27 cellular contexts compared by ENCODE assay signal in the genomic region with DNA sequence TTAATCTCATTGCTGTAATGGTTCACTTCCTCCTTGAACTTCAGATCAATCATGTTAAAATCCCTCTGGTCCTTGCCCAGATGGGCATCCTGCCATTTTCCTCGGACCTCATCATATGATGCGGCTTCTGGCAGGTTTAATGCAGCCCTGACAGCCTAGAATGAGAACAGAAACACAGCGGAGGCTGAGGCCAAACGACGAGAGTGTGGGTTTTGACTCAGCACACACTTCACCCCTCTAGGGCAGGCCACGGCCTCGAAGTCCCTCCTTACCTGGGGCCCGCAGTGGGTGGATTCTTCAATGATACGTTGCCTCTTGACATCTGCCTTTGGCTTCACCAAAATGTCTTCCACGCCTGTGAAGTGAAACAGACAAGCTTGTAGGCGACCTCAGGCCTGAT. TPM values are rescaled to one million over a fixed set of nuclear protein-coding genes. Genes with fewer than 3 reads are reported as not detected.
DNase-seq lines count a peak whose midpoint lies in the region; ATAC-seq, FAIRE-seq and TF ChIP-seq lines count a peak whose summit lies in the region.
"Had no signal": no experiment of that assay in that cellular context is flagged by ENCODE, and none has a peak within 500 bp of the region (broad histone marks: within the 10 kb centered on the region; RNA-seq: fewer than 3 reads in every experiment).

No MANE protein-coding gene starts in this region.

- H4K20me1 ChIP-seq in astrocyte (ENCODE audit: insufficient read depth, low read length): no peaks in the 10 kb centered on the region
- no peaks in the 10 kb centered on the region for H4K20me1 ChIP-seq in HepG2 (ENCODE audit: insufficient read depth, low read length)

- H2AFZ ChIP-seq in astrocyte (ENCODE audit: low read depth, low read length) (no peak overlapping the region), HepG2 (ENCODE audit: low read length) (no peak overlapping the region)

- no peaks in the 10 kb centered on the region for H3K27me3 Mint-ChIP-seq in activated naive CD8-positive, alpha-beta T cell treated with anti-CD3 and anti-CD28 coated beads for 36 hours
- no peaks in the 10 kb centered on the region for H3K27me3 Mint-ChIP-seq in activated naive CD8-positive, alpha-beta T cell treated with anti-CD3 and anti-CD28 coated beads, Interleukin-2, amount 50 U/mL, for 24 hours
- no peaks in the 10 kb centered on the region for H3K27me3 Mint-ChIP-seq in astrocyte (ENCODE audit: low read depth, unreplicated experiment)
- H3K27me3 Mint-ChIP-seq: naive B cell; stimulated activated naive CD8-positive, alpha-beta T cell treated with anti-CD3 and anti-CD28 coated beads, Interleukin-15, amount 100 ng/mL, for 72 hours had no signal

- peaks cover 35% of the 10 kb centered on the region for H3K36me3 Mint-ChIP-seq in activated naive CD8-positive, alpha-beta T cell treated with anti-CD3 and anti-CD28 coated beads for 36 hours
- H3K36me3 Mint-ChIP-seq in activated naive CD8-positive, alpha-beta T cell treated with anti-CD3 and anti-CD28 coated beads, Interleukin-2, amount 50 U/mL, for 24 hours (ENCODE audit: low read depth): peaks cover 50% of the 10 kb centered on the region
- H3K36me3 Mint-ChIP-seq in astrocyte (ENCODE audit: low read depth, unreplicated experiment): peaks cover 35% of the 10 kb centered on the region

- H3K4me1 ChIP-seq in astrocyte (ENCODE audit: insufficient read depth, low read length) (peaks cover 5% of the 10 kb centered on the region), HepG2 (ENCODE audit: insufficient read depth, low read length) (0 out of 2 replicates have a peak, but pooled peaks cover 6% of the 10 kb centered on the region), stomach smooth muscle (ENCODE audit: control insufficient read depth, insufficient read depth, low read length) (peaks cover 11% of the 10 kb centered on the region), mucosa of descending colon (ENCODE audit: low read depth) (no peaks in the 10 kb centered on the region)
- H3K4me1 ChIP-seq: tibial artery had no signal

- CTCF ChIA-PET in HepG2 (lab: Yijun Ruan, JAX; ENCODE audit: low intra/inter-chr PET ratio, low total read pairs): no interaction called here

- ATAC-seq in activated naive CD8-positive, alpha-beta T cell treated with anti-CD3 and anti-CD28 coated beads, Interleukin-2, amount 50 U/mL, for 24 hours: no peak
- ATAC-seq in HepG2: no peak
- ATAC-seq in mucosa of descending colon: no peak
- no peak for ATAC-seq in GM19023 (IDR thresholded peaks at IDR 0.05; ENCODE audit: unreplicated experiment)
- ATAC-seq: left colon; stimulated activated naive CD8-positive, alpha-beta T cell treated with anti-CD3 and anti-CD28 coated beads, Interleukin-15, amount 100 ng/mL, for 72 hours had no signal

- intact Hi-C loops in HepG2 (cut with micrococcal nuclease; ENCODE audit: unreplicated experiment): no loop called here
- intact Hi-C loops in mucosa of descending colon (cut with DNase I, micrococcal nuclease): no loop called here

- H3K4me3 Mint-ChIP-seq in activated naive CD8-positive, alpha-beta T cell treated with anti-CD3 and anti-CD28 coated beads for 36 hours: no peak overlapping the region
- no peak overlapping the region for H3K4me3 Mint-ChIP-seq in activated naive CD8-positive, alpha-beta T cell treated with anti-CD3 and anti-CD28 coated beads, Interleukin-2, amount 50 U/mL, for 24 hours
- no peak overlapping the region for H3K4me3 Mint-ChIP-seq in astrocyte (ENCODE audit: unreplicated experiment)
- H3K4me3 Mint-ChIP-seq: stimulated activated naive CD8-positive, alpha-beta T cell treated with anti-CD3 and anti-CD28 coated beads, Interleukin-15, amount 100 ng/mL, for 72 hours had no signal

- no peak for TF ChIP-seq RAD21 in HepG2 (CRISPR knock-in tag; IDR thresholded peaks at IDR 0.05)

- H3K4me3 ChIP-seq in astrocyte (ENCODE audit: insufficient read depth, low read depth, low read length) (no peak overlapping the region), HepG2 (replicated peaks in 1 of 3; ENCODE audit: insufficient read depth in 1 of 3, low read depth in 2 of 3, low read length in 3 of 3) (no peak overlapping the region), stomach smooth muscle (ENCODE audit: low read length in 2 of 2) (no peak overlapping the region), mucosa of descending colon (no peak overlapping the region)
- H3K4me3 ChIP-seq: BLaER1 treated with 17β-estradiol and CSF1 and Interleukin-3, amounts not matched to agents 10 nM and 100 nM; ovary; tibial artery had no signal

- H3K9me3 ChIP-seq in astrocyte (ENCODE audit: insufficient read depth, low read depth, low read length): no peaks in the 10 kb centered on the region
- no peaks in the 10 kb centered on the region for H3K9me3 ChIP-seq in HepG2 (ENCODE audit: low read length)
- H3K9me3 ChIP-seq in stomach smooth muscle (ENCODE audit: control insufficient read depth in 2 of 2, low read length in 2 of 2): no peaks in the 10 kb centered on the region
- H3K9me3 ChIP-seq in mucosa of descending colon: no peaks in the 10 kb centered on the region
- H3K9me3 ChIP-seq: BLaER1 treated with 17β-estradiol and CSF1 and Interleukin-3, amounts not matched to agents 10 nM and 100 nM; ovary; tibial artery had no signal

- POLR2A ChIA-PET in HepG2 (lab: Yijun Ruan, JAX): no interaction called here

- H3K27me3 ChIP-seq in astrocyte (ENCODE audit: insufficient read depth, low read length) (no peaks in the 10 kb centered on the region), HepG2 (ENCODE audit: control insufficient read depth in 1 of 2, insufficient read depth in 2 of 2, low read length in 2 of 2) (no peaks in the 10 kb centered on the region), stomach smooth muscle (ENCODE audit: control insufficient read depth in 1 of 2, insufficient read depth in 2 of 2, low read length in 2 of 2) (no peaks in the 10 kb centered on the region)
- H3K27me3 ChIP-seq: BLaER1 treated with 17β-estradiol and CSF1 and Interleukin-3, amounts not matched to agents 10 nM and 100 nM; ovary; tibial artery had no signal

- 93% methylated on average over 11 of the region's 11 CpGs for WGBS in HepG2 (ENCODE audit: low lambda C conversion rate)

- TF ChIP-seq POLR2A in HepG2 (IDR thresholded peaks at IDR 0.05; ENCODE audit: insufficient read depth in 1 of 2, low read depth in 2 of 2, low read length in 2 of 2): no peak

- no peak for DNase-seq in activated naive CD8-positive, alpha-beta T cell treated with anti-CD3 and anti-CD28 coated beads for 36 hours
- no peak for DNase-seq in activated naive CD8-positive, alpha-beta T cell treated with anti-CD3 and anti-CD28 coated beads, Interleukin-2, amount 50 U/mL, for 24 hours
- DNase-seq in astrocyte (ENCODE audit: low read depth) (peak; percentile 69), HepG2 (ENCODE audit: low spot score) (no peak), mucosa of descending colon (no peak), NCI-H524 treated with DMSO at 0.1 percent for 48 hours (lab: John Stamatoyannopoulos, UW) (no peak)
- DNase-seq: activated naive CD4-positive, alpha-beta T cell; effector CD4-positive, alpha-beta T cell; foreskin melanocyte; HCEC 1CT; Kasumi-1; mesenchymal stem cell; naive B cell; NCI-H187 treated with DMSO at 0.1 percent for 48 hours; NCI-H226; NCI-H748 treated with DMSO at 0.1 percent for 48 hours; stimulated activated CD4-positive, alpha-beta T cell treated with anti-CD3 and anti-CD28 coated beads, Interleukin-15, amount 100 ng/mL, for 24 hours; stimulated activated naive CD8-positive, alpha-beta T cell treated with anti-CD3 and anti-CD28 coated beads, Interleukin-15, amount 100 ng/mL, for 72 hours; WERI-Rb-1 had no signal

- FAIRE-seq in astrocyte (lab: Jason Lieb, UNC) (no peak), HepG2 (lab: Jason Lieb, UNC) (no peak)
- FAIRE-seq: D721Med, GM12892 had no signal

- H3K79me2 ChIP-seq in astrocyte (ENCODE audit: insufficient read depth, low read length) (no peaks in the 10 kb centered on the region), HepG2 (ENCODE audit: insufficient read depth, low read length) (no peaks in the 10 kb centered on the region)

- in situ Hi-C loops in HepG2 (cut with HindIII; ENCODE audit: extremely low pct_ligation_motif_present, low pct_unique_long_range_greater_than_20kb): no loop called here

- peak overlapping the region; percentile 20 for H3K27ac Mint-ChIP-seq in activated naive CD8-positive, alpha-beta T cell treated with anti-CD3 and anti-CD28 coated beads for 36 hours
- no peak overlapping the region for H3K27ac Mint-ChIP-seq in activated naive CD8-positive, alpha-beta T cell treated with anti-CD3 and anti-CD28 coated beads, Interleukin-2, amount 50 U/mL, for 24 hours
- H3K27ac Mint-ChIP-seq in astrocyte (ENCODE audit: unreplicated experiment): no peak overlapping the region

- H3K4me2 ChIP-seq in astrocyte (ENCODE audit: low read length) (no peak overlapping the region), HepG2 (ENCODE audit: low read depth, low read length) (no peak overlapping the region)
- H3K4me2 ChIP-seq: BLaER1 treated with 17β-estradiol and CSF1 and Interleukin-3, amounts not matched to agents 10 nM and 100 nM had no signal

- H3K36me3 ChIP-seq in astrocyte (ENCODE audit: insufficient read depth, low read length) (peaks cover 49% of the 10 kb centered on the region), HepG2 (replicated peaks in 1 of 2; ENCODE audit: control insufficient read depth in 1 of 2, insufficient read depth in 2 of 2, low read length in 2 of 2) (peaks cover 62 to 91% of the 10 kb centered on the region in 2 experiments), stomach smooth muscle (ENCODE audit: control insufficient read depth in 2 of 2, insufficient read depth in 2 of 2, low read length in 2 of 2) (peaks cover 51 to 68% of the 10 kb centered on the region in 2 donors), mucosa of descending colon (ENCODE audit: low read depth) (no peaks in the 10 kb centered on the region)
- H3K36me3 ChIP-seq: ovary had no signal

- H3K4me1 Mint-ChIP-seq in activated naive CD8-positive, alpha-beta T cell treated with anti-CD3 and anti-CD28 coated beads for 36 hours: no peaks in the 10 kb centered on the region
- H3K4me1 Mint-ChIP-seq in activated naive CD8-positive, alpha-beta T cell treated with anti-CD3 and anti-CD28 coated beads, Interleukin-2, amount 50 U/mL, for 24 hours: peaks cover 1% of the 10 kb centered on the region
- peaks cover 6% of the 10 kb centered on the region for H3K4me1 Mint-ChIP-seq in astrocyte (ENCODE audit: low read depth, unreplicated experiment)
- H3K4me1 Mint-ChIP-seq: naive B cell; stimulated activated naive CD8-positive, alpha-beta T cell treated with anti-CD3 and anti-CD28 coated beads, Interleukin-15, amount 100 ng/mL, for 72 hours had no signal

- H3K27ac ChIP-seq in astrocyte (ENCODE audit: low read depth, low read length): no peak overlapping the region
- H3K27ac ChIP-seq in HepG2 (ENCODE audit: extremely low read length, insufficient read depth, low read length): no peak overlapping the region
- H3K27ac ChIP-seq in stomach smooth muscle (ENCODE audit: low read length): peak overlapping the region; percentile 49
- H3K27ac ChIP-seq: BLaER1 treated with 17β-estradiol and CSF1 and Interleukin-3, amounts not matched to agents 10 nM and 100 nM; ovary; tibial artery; WERI-Rb-1 had no signal

- TF ChIP-seq CTCF in astrocyte (IDR thresholded peaks at IDR 0.05; ENCODE audit: insufficient read depth, low read depth, low read length) (no peak), HepG2 (CRISPR knock-in tag; IDR thresholded peaks at IDR 0.05) (no peak), mucosa of descending colon (IDR thresholded peaks at IDR 0.05) (no peak)

- no TSS peak for BruUV-seq in HepG2 (replicated peaks; lab: Mats Ljungman, UMichigan)

- TF ChIP-seq EP300 in HepG2 (IDR thresholded peaks at IDR 0.05; ENCODE audit: low read depth in 2 of 2, low read length in 2 of 2): no peak
- TF ChIP-seq EP300 in HepG2 (CRISPR knock-in tag; IDR thresholded peaks at IDR 0.05; ENCODE audit: borderline replicate concordance): no peak

- H3K9ac ChIP-seq in astrocyte (ENCODE audit: low read length) (no peak overlapping the region), HepG2 (ENCODE audit: insufficient read depth, low read depth, low read length) (no peak overlapping the region), stomach smooth muscle (ENCODE audit: low read length in 2 of 2) (peak overlapping the region in 1 of 2 donors; percentile 42)
- H3K9ac ChIP-seq: BLaER1 treated with 17β-estradiol and CSF1 and Interleukin-3, amounts not matched to agents 10 nM and 100 nM had no signal

- no peaks in the 10 kb centered on the region for H3K9me3 Mint-ChIP-seq in activated naive CD8-positive, alpha-beta T cell treated with anti-CD3 and anti-CD28 coated beads for 36 hours
- H3K9me3 Mint-ChIP-seq in activated naive CD8-positive, alpha-beta T cell treated with anti-CD3 and anti-CD28 coated beads, Interleukin-2, amount 50 U/mL, for 24 hours: no peaks in the 10 kb centered on the region
- H3K9me3 Mint-ChIP-seq in astrocyte (ENCODE audit: unreplicated experiment): no peaks in the 10 kb centered on the region
- H3K9me3 Mint-ChIP-seq: naive B cell; stimulated activated naive CD8-positive, alpha-beta T cell treated with anti-CD3 and anti-CD28 coated beads, Interleukin-15, amount 100 ng/mL, for 72 hours had no signal

RNA-seq across cellular contexts. Expression of a gene that starts 56.8 kb away (rescaled TPM):
- total RNA-seq in activated naive CD8-positive, alpha-beta T cell treated with anti-CD3 and anti-CD28 coated beads for 36 hours: 10 to 100 TPM; 56.0 to 56.6 TPM
- total RNA-seq in astrocyte (42.9 and 45.2 TPM in 2 replicates), HepG2 (2016; rRNA removed; fragmentation: Illumina TruSeq; extraction: Trizol) (39.9 and 61.1 TPM in 2 replicates), mucosa of descending colon (10 to 100 TPM; 22.8 to 29.3 (median 24.3) TPM)
- total RNA-seq in HepG2 (2016; cell fraction: cytosol; rRNA removed; fragmentation: Illumina TruSeq; extraction: Trizol; ENCODE audit: low read depth): 4.1 and 4.4 TPM in 2 replicates
- total RNA-seq in HepG2 (2016; cell fraction: insoluble cytoplasmic fraction; rRNA removed; fragmentation: Illumina TruSeq; extraction: Trizol): 41.0 and 46.9 TPM in 2 replicates
- 11.5 and 14.0 TPM in 2 replicates for total RNA-seq in HepG2 (2016; cell fraction: membrane; rRNA removed; fragmentation: Illumina TruSeq; extraction: Trizol)
- total RNA-seq in HepG2 (2016; cell fraction: nucleus; rRNA removed; fragmentation: Illumina TruSeq; extraction: Trizol): 44.7 and 47.5 TPM in 2 replicates
- polyA plus RNA-seq in HepG2 (2011; rRNA removed): 6.5 and 7.2 TPM in 2 replicates
- 4.2 and 4.6 TPM in 2 replicates for polyA plus RNA-seq in HepG2 (2011; cell fraction: cytosol; rRNA removed)
- 13.7 and 16.1 TPM in 2 replicates for polyA plus RNA-seq in HepG2 (2011; cell fraction: nucleus; rRNA removed)
- polyA plus RNA-seq in HepG2 (2012): 13.5 and 22.6 TPM in 2 replicates
- polyA plus RNA-seq in HepG2 (2016; cell fraction: cytosol; fragmentation: Illumina TruSeq; extraction: Trizol; ENCODE audit: low read depth): 1.0 TPM in 2 replicates
- 14.6 and 20.3 TPM in 2 replicates for polyA plus RNA-seq in HepG2 (2016; cell fraction: insoluble cytoplasmic fraction; fragmentation: Illumina TruSeq; extraction: Trizol; ENCODE audit: low read depth)
- 2.5 and 3.0 TPM in 2 replicates for polyA plus RNA-seq in HepG2 (2016; cell fraction: membrane; fragmentation: Illumina TruSeq; extraction: Trizol; ENCODE audit: low read depth)
- polyA plus RNA-seq in HepG2 (2016; cell fraction: nucleus; fragmentation: Illumina TruSeq; extraction: Trizol; ENCODE audit: insufficient read depth, low read depth): 26.2 and 30.4 TPM in 2 replicates
- polyA minus RNA-seq in HepG2 (2011; rRNA and poly(A)+ RNA removed; ENCODE audit: low replicate concordance): 21.9 and 31.1 TPM in 2 replicates
- 18.7 and 22.5 TPM in 2 replicates for polyA minus RNA-seq in HepG2 (2011; cell fraction: cytosol; rRNA and poly(A)+ RNA removed)
- polyA minus RNA-seq in HepG2 (2011; cell fraction: nucleus; rRNA and poly(A)+ RNA removed): 50.6 and 72.4 TPM in 2 replicates

RNA-seq across cellular contexts. Expression of a gene that starts 57.1 kb away (rescaled TPM):
- total RNA-seq in activated naive CD8-positive, alpha-beta T cell treated with anti-CD3 and anti-CD28 coated beads for 36 hours: 100 to 1,000 TPM; 161 to 162 TPM
- 61.7 and 74.5 TPM in 2 replicates for total RNA-seq in astrocyte
- total RNA-seq in HepG2 (2016; rRNA removed; fragmentation: Illumina TruSeq; extraction: Trizol): 309 and 342 TPM in 2 replicates
- 71.6 and 79.2 TPM in 2 replicates for total RNA-seq in HepG2 (2016; cell fraction: cytosol; rRNA removed; fragmentation: Illumina TruSeq; extraction: Trizol; ENCODE audit: low read depth)
- total RNA-seq in HepG2 (2016; cell fraction: insoluble cytoplasmic fraction; rRNA removed; fragmentation: Illumina TruSeq; extraction: Trizol): 310 TPM in 2 replicates
- total RNA-seq in HepG2 (2016; cell fraction: membrane; rRNA removed; fragmentation: Illumina TruSeq; extraction: Trizol): 58.3 and 77.0 TPM in 2 replicates
- total RNA-seq in HepG2 (2016; cell fraction: nucleus; rRNA removed; fragmentation: Illumina TruSeq; extraction: Trizol): 445 and 480 TPM in 2 replicates
- 98.5 and 124 TPM in 2 replicates for polyA plus RNA-seq in HepG2 (2011; rRNA removed)
- 24.5 and 34.9 TPM in 2 replicates for polyA plus RNA-seq in HepG2 (2011; cell fraction: cytosol; rRNA removed)
- 236 and 278 TPM in 2 replicates for polyA plus RNA-seq in HepG2 (2011; cell fraction: nucleus; rRNA removed)
- polyA plus RNA-seq in HepG2 (2012): 66.3 and 99.3 TPM in 2 replicates
- 8.5 and 10.5 TPM in 2 replicates for polyA plus RNA-seq in HepG2 (2016; cell fraction: cytosol; fragmentation: Illumina TruSeq; extraction: Trizol; ENCODE audit: low read depth)
- 166 and 170 TPM in 2 replicates for polyA plus RNA-seq in HepG2 (2016; cell fraction: insoluble cytoplasmic fraction; fragmentation: Illumina TruSeq; extraction: Trizol; ENCODE audit: low read depth)
- polyA plus RNA-seq in HepG2 (2016; cell fraction: membrane; fragmentation: Illumina TruSeq; extraction: Trizol; ENCODE audit: low read depth): 10.8 and 14.6 TPM in 2 replicates
- 350 and 370 TPM in 2 replicates for polyA plus RNA-seq in HepG2 (2016; cell fraction: nucleus; fragmentation: Illumina TruSeq; extraction: Trizol; ENCODE audit: insufficient read depth, low read depth)
- polyA minus RNA-seq in HepG2 (2011; rRNA and poly(A)+ RNA removed; ENCODE audit: low replicate concordance): 87.7 and 177 TPM in 2 replicates
- polyA minus RNA-seq in HepG2 (2011; cell fraction: cytosol; rRNA and poly(A)+ RNA removed): 91.6 and 159 TPM in 2 replicates
- polyA minus RNA-seq in HepG2 (2011; cell fraction: nucleus; rRNA and poly(A)+ RNA removed): 941 and 2,119 TPM in 2 replicates
- total RNA-seq in mucosa of descending colon: 10 to 100 TPM; 89.3 to 90.5 (median 90.4) TPM
